Comparison of ENCODE assay signal across 21 cellular contexts in genomic region chr9:132365986-132366385, GRCh38. TPM values are rescaled to one million over a fixed set of nuclear protein-coding genes. Genes with fewer than 3 reads are reported as not detected.
DNase-seq lines count a peak whose midpoint lies in the region; ATAC-seq and TF ChIP-seq lines count a peak whose summit lies in the region.
"Had no signal": no experiment of that assay in that cellular context is flagged by ENCODE, and none has a peak within 500 bp of the region (broad histone marks: within the 10 kb centered on the region; RNA-seq: fewer than 3 reads in every experiment).

No MANE protein-coding gene starts in this region.

- no peak overlapping the region for H3K4me3 ChIP-seq in SU-DHL-6 (ENCODE audit: insufficient read depth, low read length, poor library complexity, severe bottlenecking)
- H3K4me3 ChIP-seq in esophagus squamous epithelium: no peak overlapping the region
- H3K4me3 ChIP-seq in lower lobe of right lung: no peak overlapping the region
- H3K4me3 ChIP-seq: Peyer's patch had no signal

- peak; percentile 9 for DNase-seq in SIG-M5 treated with dmso at 0.1 percent for 504 hours (lab: John Stamatoyannopoulos, UW; ENCODE audit: unreplicated experiment)
- DNase-seq in SIG-M5 (lab: John Stamatoyannopoulos, UW): no peak
- DNase-seq in NOMO-1 treated with DMSO at 0.1 percent for 48 hours (lab: John Stamatoyannopoulos, UW; ENCODE audit: unreplicated experiment): peak; percentile 65
- no peak for DNase-seq in naive B cell
- no peak for DNase-seq in esophagus squamous epithelium (lab: John Stamatoyannopoulos, UW)
- DNase-seq in lower lobe of right lung: no peak
- DNase-seq in posterior vena cava (ENCODE audit: low spot score): no peak
- DNase-seq: Caco-2; CD4-positive, CD25-positive, alpha-beta regulatory T cell; GF-D8; H9; KBM-7; NCI-H1092; NCI-H1436 treated with DMSO at 0.1 percent for 48 hours; NCI-H2029; NCI-H2171 had no signal

- no peak for TF ChIP-seq POLR2A in esophagus squamous epithelium (IDR thresholded peaks at IDR 0.05)

- peak overlapping the region; percentile 24 for H2AFZ ChIP-seq in SU-DHL-6 (ENCODE audit: low read depth, low read length, severe bottlenecking)

- H3K4me1 ChIP-seq in esophagus squamous epithelium: peaks cover 4 to 19% (median 6%) of the 10 kb centered on the region in 3 donors
- H3K4me1 ChIP-seq in lower lobe of right lung: peaks cover 3% of the 10 kb centered on the region
- H3K4me1 ChIP-seq: Caco-2, Peyer's patch had no signal

- H3K9ac ChIP-seq in SU-DHL-6 (ENCODE audit: low read length): no peak overlapping the region

- H3K36me3 ChIP-seq in SU-DHL-6 (ENCODE audit: low read length): no peaks in the 10 kb centered on the region
- H3K36me3 ChIP-seq in esophagus squamous epithelium: no peaks in the 10 kb centered on the region
- H3K36me3 ChIP-seq in lower lobe of right lung: no peaks in the 10 kb centered on the region
- H3K36me3 ChIP-seq: Peyer's patch had no signal

- H4K20me1 ChIP-seq in SU-DHL-6 (ENCODE audit: low read depth, low read length): no peaks in the 10 kb centered on the region

- H3K9me3 ChIP-seq in SU-DHL-6 (ENCODE audit: insufficient read depth, low read length): no peaks in the 10 kb centered on the region
- H3K9me3 ChIP-seq in esophagus squamous epithelium: no peaks in the 10 kb centered on the region
- no peaks in the 10 kb centered on the region for H3K9me3 ChIP-seq in lower lobe of right lung
- H3K9me3 ChIP-seq: Caco-2, Peyer's patch had no signal

- H3F3A ChIP-seq in SU-DHL-6 (ENCODE audit: insufficient read depth): no peaks in the 10 kb centered on the region

- no peaks in the 10 kb centered on the region for H3K9me3 Mint-ChIP-seq in naive B cell
- H3K9me3 Mint-ChIP-seq: CD4-positive, CD25-positive, alpha-beta regulatory T cell; H9 had no signal

- no peaks in the 10 kb centered on the region for H3K27me3 Mint-ChIP-seq in naive B cell
- H3K27me3 Mint-ChIP-seq: CD4-positive, CD25-positive, alpha-beta regulatory T cell had no signal

- WGBS in esophagus squamous epithelium, 2 donors: 61 to 72% methylated on average over 3 of the region's 3 CpGs

- peak overlapping the region in 4 of 6 donors; percentile 0 to 94 (median 52) for H3K27ac Mint-ChIP-seq in naive B cell
- H3K27ac Mint-ChIP-seq: CD4-positive, CD25-positive, alpha-beta regulatory T cell; H9 had no signal

- H3K4me1 Mint-ChIP-seq in naive B cell: peaks cover 9 to 33% (median 26%) of the 10 kb centered on the region in 3 donors
- H3K4me1 Mint-ChIP-seq: CD4-positive, CD25-positive, alpha-beta regulatory T cell; H9 had no signal

- no peaks in the 10 kb centered on the region for H3K79me2 ChIP-seq in SU-DHL-6 (ENCODE audit: insufficient read depth, low read length)

- no peaks in the 10 kb centered on the region for H3K36me3 Mint-ChIP-seq in naive B cell

- ATAC-seq in naive B cell (ENCODE audit: low read depth in 2 of 2): peak; percentile 45 to 52
- no peak for ATAC-seq in lower lobe of right lung

- H3K27ac ChIP-seq in SU-DHL-6 (ENCODE audit: low read depth, low read length): 0 out of 2 replicates have a peak overlapping the region, but pooled peaks have one; percentile 3
- no peak overlapping the region for H3K27ac ChIP-seq in esophagus squamous epithelium
- H3K27ac ChIP-seq in lower lobe of right lung: no peak overlapping the region
- H3K27ac ChIP-seq: 22Rv1, Peyer's patch had no signal

- H3K27me3 ChIP-seq in SU-DHL-6 (ENCODE audit: low read length) (no peaks in the 10 kb centered on the region), esophagus squamous epithelium (no peaks in the 10 kb centered on the region), lower lobe of right lung (ENCODE audit: low read depth) (no peaks in the 10 kb centered on the region)
- H3K27me3 ChIP-seq: Peyer's patch had no signal

- H3K4me2 ChIP-seq in SU-DHL-6 (ENCODE audit: low read depth, low read length, poor library complexity, severe bottlenecking): no peak overlapping the region

- TF ChIP-seq CTCF in SU-DHL-6 (IDR thresholded peaks at IDR 0.05; ENCODE audit: insufficient read depth, low read length, poor library complexity, severe bottlenecking) (no peak), esophagus squamous epithelium (IDR thresholded peaks at IDR 0.05) (no peak), lower lobe of right lung (IDR thresholded peaks at IDR 0.05) (no peak)

- H3K9me2 ChIP-seq in SU-DHL-6 (replicated peaks; ENCODE audit: insufficient read depth, low read length): no peaks in the 10 kb centered on the region

- intact Hi-C loops in esophagus squamous epithelium (cut with DNase I): no loop called here
- intact Hi-C loops in lower lobe of right lung (cut with DNase I): no loop called here
- intact Hi-C loops in posterior vena cava (cut with DNase I): no loop called here

- H3K4me3 Mint-ChIP-seq in naive B cell: peak overlapping the region in 2 of 8 donors; percentile 5 to 20
- H3K4me3 Mint-ChIP-seq: CD4-positive, CD25-positive, alpha-beta regulatory T cell; H9 had no signal

RNA-seq across cellular contexts. Expression of gene SETX, which starts 11.2 kb away (rescaled TPM):
- polyA plus RNA-seq in naive B cell (ENCODE audit: low read depth in 6 of 6): 10 to 100 TPM; 12.7 to 70.1 (median 46.5) TPM
- total RNA-seq in esophagus squamous epithelium (10 to 100 TPM; 22.4 to 56.3 (median 33.0) TPM), lower lobe of right lung (59.3 TPM), posterior vena cava (10 to 100 TPM; 45.2 to 45.3 TPM)

RNA-seq across cellular contexts. Expression of gene TTF1, which starts 40.7 kb away (rescaled TPM):
- 10 to 100 TPM in 1 of 6 donors, 1 to 10 TPM in 5; 4.3 to 11.6 (median 8.9) TPM for polyA plus RNA-seq in naive B cell (ENCODE audit: low read depth in 6 of 6)
- total RNA-seq in esophagus squamous epithelium (10 to 100 TPM in 1 of 4 donors, 1 to 10 TPM in 3; 4.4 to 14.9 (median 8.1) TPM), lower lobe of right lung (12.3 TPM), posterior vena cava (10 to 100 TPM; 10.5 to 12.0 TPM)

RNA-seq across cellular contexts. Expression of gene CFAP77, which starts 44.0 kb away (rescaled TPM):
- polyA plus RNA-seq in naive B cell (ENCODE audit: low read depth in 6 of 6): under 1 TPM in 1 of 6 donors, not detected in 5; 0.16 TPM
- not detected for total RNA-seq in esophagus squamous epithelium
- total RNA-seq in lower lobe of right lung: 3.7 TPM
- not detected for total RNA-seq in posterior vena cava
- total RNA-seq: Caco-2; CD4-positive, CD25-positive, alpha-beta regulatory T cell; Daoy; NCI-H460; Peyer's patch had no signal
- polyA plus RNA-seq: CD4-positive, CD25-positive, alpha-beta regulatory T cell had no signal

Comparison
In these comparisons a context has a peak if more than half of its experiments do, and no peak if none do; other contexts are left out.
1. DNase-seq: peak in SIG-M5 treated with dmso at 0.1 percent for 504 hours (single experiment) and NOMO-1 treated with DMSO at 0.1 percent for 48 hours (single experiment); none in SIG-M5 (single experiment), naive B cell (single experiment), esophagus squamous epithelium (single experiment), lower lobe of right lung (single experiment) and posterior vena cava (single experiment).
2. ATAC-seq: peak in naive B cell (2 of 2); none in lower lobe of right lung (0 of 2).